Comparison of ENCODE assay signal across 13 cellular contexts in the genomic region with DNA sequence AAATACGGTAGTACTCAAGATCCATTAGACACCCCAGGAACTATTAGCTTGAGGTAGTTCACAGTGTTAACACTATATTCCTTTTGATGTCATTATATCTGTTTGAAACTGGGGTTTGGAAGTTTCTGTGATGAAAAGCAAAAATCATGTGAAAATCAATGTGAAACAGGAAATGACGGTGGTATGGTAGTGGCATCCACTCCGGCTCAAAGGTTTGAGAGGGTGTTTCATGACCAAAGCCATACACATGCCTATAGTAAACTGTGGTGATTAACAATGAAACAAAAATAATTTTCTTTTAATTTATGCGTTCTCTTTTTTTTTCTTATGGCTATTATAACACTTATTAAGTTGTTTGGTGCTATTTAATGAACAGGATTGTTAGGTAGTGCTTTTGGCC. TPM values are rescaled to one million over a fixed set of nuclear protein-coding genes. Genes with fewer than 3 reads are reported as not detected.
DNase-seq lines count a peak whose midpoint lies in the region; ATAC-seq lines count a peak whose summit lies in the region.
"Had no signal": no experiment of that assay in that cellular context is flagged by ENCODE, and none has a peak within 500 bp of the region (broad histone marks: within the 10 kb centered on the region; RNA-seq: fewer than 3 reads in every experiment).

No MANE protein-coding gene starts in this region.

- no peak overlapping the region for H3K4me3 Mint-ChIP-seq in activated T-cell treated with anti-CD3 and anti-CD28 coated beads, Interleukin-2, amount 50 U/mL, for 72 hours

- ATAC-seq in activated T-cell treated with anti-CD3 and anti-CD28 coated beads, Interleukin-2, amount 50 U/mL, for 72 hours (replicated peaks in 1 of 2): peak; percentile 35 to 53
- peak; percentile 71 for ATAC-seq in GM19351 (IDR thresholded peaks at IDR 0.05; ENCODE audit: unreplicated experiment)
- ATAC-seq in HG03354 (IDR thresholded peaks at IDR 0.05; ENCODE audit: poor library complexity, severe bottlenecking, unreplicated experiment): peak; percentile 48
- no peak for ATAC-seq in GM19328 (IDR thresholded peaks at IDR 0.05; ENCODE audit: unreplicated experiment)
- ATAC-seq in GM21367 (IDR thresholded peaks at IDR 0.05; ENCODE audit: unreplicated experiment): no peak

- no peak for DNase-seq in activated T-cell treated with anti-CD3 and anti-CD28 coated beads, Interleukin-2, amount 50 U/mL, for 72 hours
- no peak for DNase-seq in activated T-cell treated with anti-CD3 and anti-CD28 coated beads, Interleukin-2, amount 50 U/mL, for 48 hours
- no peak for DNase-seq in iPS-NIHi7 (ENCODE audit: extremely low spot score)
- DNase-seq: NCI-H1048, NCI-H1436 treated with DMSO at 0.1 percent for 48 hours, NCI-H2081, NCI-H510A treated with DMSO at 0.1 percent for 48 hours, NCI-H82, SW 1271 had no signal

- H3K27me3 Mint-ChIP-seq in activated T-cell treated with anti-CD3 and anti-CD28 coated beads, Interleukin-2, amount 50 U/mL, for 72 hours (ENCODE audit: low read depth): peaks cover 39% of the 10 kb centered on the region

- peaks cover 0 to 5% of the 10 kb centered on the region in 2 donors for H3K9me3 Mint-ChIP-seq in activated T-cell treated with anti-CD3 and anti-CD28 coated beads, Interleukin-2, amount 50 U/mL, for 72 hours

- no peaks in the 10 kb centered on the region for H3K4me1 Mint-ChIP-seq in activated T-cell treated with anti-CD3 and anti-CD28 coated beads, Interleukin-2, amount 50 U/mL, for 72 hours (ENCODE audit: low read depth)

- peaks cover 2% of the 10 kb centered on the region in 2 donors for H3K36me3 Mint-ChIP-seq in activated T-cell treated with anti-CD3 and anti-CD28 coated beads, Interleukin-2, amount 50 U/mL, for 72 hours (ENCODE audit: insufficient read depth in 2 of 2)

- no peak overlapping the region for H3K27ac Mint-ChIP-seq in activated T-cell treated with anti-CD3 and anti-CD28 coated beads, Interleukin-2, amount 50 U/mL, for 72 hours

RNA-seq across cellular contexts. Expression of a gene that starts 10.9 kb away (rescaled TPM):
- total RNA-seq in activated T-cell treated with anti-CD3 and anti-CD28 coated beads, Interleukin-2, amount 50 U/mL, for 72 hours: 10 to 100 TPM in 1 of 2 donors, 1 to 10 TPM in 1; 6.3 to 13.8 TPM

Comparison
In these comparisons a context has a peak if more than half of its experiments do, and no peak if none do; other contexts are left out.
1. ATAC-seq: peak in activated T-cell treated with anti-CD3 and anti-CD28 coated beads, Interleukin-2, amount 50 U/mL, for 72 hours (2 of 2), GM19351 (single experiment) and HG03354 (single experiment); none in GM19328 (single experiment) and GM21367 (single experiment).